9 cellular contexts compared by ENCODE assay signal in the genomic region with DNA sequence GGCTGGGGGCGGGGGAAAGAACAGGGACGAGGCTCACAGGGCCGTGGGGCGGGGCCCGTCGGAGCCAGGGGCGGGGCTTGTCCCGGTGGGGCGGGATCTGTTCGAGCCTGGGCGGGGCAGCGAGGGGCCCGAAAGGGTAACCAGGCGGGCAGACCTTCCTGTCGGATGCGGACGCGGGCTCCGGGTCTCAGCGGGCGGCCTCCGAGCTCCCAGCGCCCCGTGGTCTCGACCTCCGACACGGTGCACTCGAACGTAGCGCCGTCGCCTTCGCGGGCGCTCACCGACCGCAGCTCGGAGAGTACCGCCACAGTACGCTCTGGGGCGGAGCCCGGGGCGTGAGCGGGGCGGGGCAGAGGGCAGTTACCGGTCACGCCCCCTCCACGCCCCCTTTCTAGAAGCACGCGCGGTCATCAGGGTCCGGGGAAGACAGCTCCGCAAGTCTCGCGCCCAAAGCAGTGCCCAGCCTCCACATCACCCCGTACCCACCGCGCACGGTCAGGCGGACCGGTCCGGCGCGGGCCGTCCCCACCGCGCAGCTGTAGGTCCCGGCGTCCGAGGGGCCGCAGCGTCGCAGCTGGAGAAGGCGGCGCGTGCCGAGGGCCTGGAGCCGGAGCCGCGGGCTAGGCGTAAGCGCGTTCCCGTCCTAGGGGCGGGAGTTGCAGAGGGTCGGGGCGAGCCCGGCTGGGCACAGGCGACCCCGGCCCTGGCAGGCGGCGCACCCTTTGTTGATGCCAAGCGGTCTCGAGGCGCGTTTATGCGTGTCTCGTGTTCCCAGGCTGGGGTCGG. TPM values are rescaled to one million over a fixed set of nuclear protein-coding genes. Genes with fewer than 3 reads are reported as not detected.
DNase-seq lines count a peak whose midpoint lies in the region; ATAC-seq and TF ChIP-seq lines count a peak whose summit lies in the region.
"Had no signal": no experiment of that assay in that cellular context is flagged by ENCODE, and none has a peak within 500 bp of the region (broad histone marks: within the 10 kb centered on the region; RNA-seq: fewer than 3 reads in every experiment).

No MANE protein-coding gene starts in this region.

- H3K27ac Mint-ChIP-seq in activated naive CD4-positive, alpha-beta T cell treated with anti-CD3 and anti-CD28 coated beads, Interleukin-2, amount 50 U/mL, for 24 hours: no peak overlapping the region
- no peak overlapping the region for H3K27ac Mint-ChIP-seq in osteocyte (ENCODE audit: unreplicated experiment)

- peak overlapping the region; percentile 76 for H3K4me3 Mint-ChIP-seq in activated naive CD4-positive, alpha-beta T cell treated with anti-CD3 and anti-CD28 coated beads, Interleukin-2, amount 50 U/mL, for 24 hours
- peak overlapping the region; percentile 76 for H3K4me3 Mint-ChIP-seq in osteocyte (ENCODE audit: unreplicated experiment)

- TF ChIP-seq CTCF in osteocyte (IDR thresholded peaks at IDR 0.05) (no peak), suprapubic skin (IDR thresholded peaks at IDR 0.05) (no peak)

- H3K4me1 ChIP-seq in suprapubic skin: peaks cover 22% of the 10 kb centered on the region

- WGBS in suprapubic skin: 4% methylated on average over 25 of the region's 99 CpGs

- H3K4me1 Mint-ChIP-seq in activated naive CD4-positive, alpha-beta T cell treated with anti-CD3 and anti-CD28 coated beads, Interleukin-2, amount 50 U/mL, for 24 hours: no peaks in the 10 kb centered on the region
- H3K4me1 Mint-ChIP-seq in osteocyte (ENCODE audit: unreplicated experiment): peaks cover 15% of the 10 kb centered on the region

- peaks cover 24% of the 10 kb centered on the region for H3K27me3 Mint-ChIP-seq in activated naive CD4-positive, alpha-beta T cell treated with anti-CD3 and anti-CD28 coated beads, Interleukin-2, amount 50 U/mL, for 24 hours
- no peaks in the 10 kb centered on the region for H3K27me3 Mint-ChIP-seq in osteocyte (ENCODE audit: unreplicated experiment)

- TF ChIP-seq EP300 in suprapubic skin (IDR thresholded peaks at IDR 0.05): no peak

- H3K9me3 Mint-ChIP-seq in activated naive CD4-positive, alpha-beta T cell treated with anti-CD3 and anti-CD28 coated beads, Interleukin-2, amount 50 U/mL, for 24 hours: no peaks in the 10 kb centered on the region
- H3K9me3 Mint-ChIP-seq in osteocyte (ENCODE audit: unreplicated experiment): no peaks in the 10 kb centered on the region

- peak; percentile 90 for ATAC-seq in GM21576 (IDR thresholded peaks at IDR 0.05; ENCODE audit: unreplicated experiment)

- peaks cover 25% of the 10 kb centered on the region for H3K27me3 ChIP-seq in suprapubic skin

- in situ Hi-C loops in SK-MEL-5 (cut with HindIII; ENCODE audit: low pct_unique_long_range_greater_than_20kb, low sequenced_read_pairs): no loop called here

- intact Hi-C loops in head of caudate nucleus (cut with DNase I): no loop called here

- no peaks in the 10 kb centered on the region for H3K36me3 Mint-ChIP-seq in activated naive CD4-positive, alpha-beta T cell treated with anti-CD3 and anti-CD28 coated beads, Interleukin-2, amount 50 U/mL, for 24 hours
- peaks cover 4% of the 10 kb centered on the region for H3K36me3 Mint-ChIP-seq in osteocyte (ENCODE audit: unreplicated experiment)

- no peaks in the 10 kb centered on the region for H3K9me3 ChIP-seq in suprapubic skin

- no peak overlapping the region for H3K27ac ChIP-seq in suprapubic skin
- H3K27ac ChIP-seq: epithelial cell of prostate had no signal

- DNase-seq in DMS114 treated with DMSO at 0.1 percent for 48 hours (lab: John Stamatoyannopoulos, UW; ENCODE audit: unreplicated experiment) (peak; percentile 57), HuH-7.5 (ENCODE audit: low spot score) (peak; percentile 92), SK-MEL-5 (ENCODE audit: low read depth, low spot score) (peak; percentile 80), head of caudate nucleus (peak; percentile 60 to 95 (median 88)), osteocyte (ENCODE audit: extremely low spot score, unreplicated experiment) (peak; percentile 95), suprapubic skin (ENCODE audit: low spot score in 2 of 2) (peak; percentile 90 to 91)

- peak overlapping the region; percentile 70 for H3K4me3 ChIP-seq in suprapubic skin

- H3K36me3 ChIP-seq in suprapubic skin: peaks cover 9% of the 10 kb centered on the region

- TF ChIP-seq POLR2A in suprapubic skin (IDR thresholded peaks at IDR 0.05): no peak

RNA-seq across cellular contexts. Expression of gene TMEM198, which starts 8.7 kb away (rescaled TPM):
- 2.1 TPM in 2 replicates for total RNA-seq in SK-MEL-5 (2014; rRNA removed; shearing (Covaris generic))
- polyA plus RNA-seq in SK-MEL-5 (2015; cell fraction: cytosol; rRNA removed): 3.1 and 4.7 TPM in 2 replicates
- polyA plus RNA-seq in SK-MEL-5 (2015; cell fraction: nucleus; rRNA removed): 9.8 and 10.0 TPM in 2 replicates
- total RNA-seq in osteocyte (5.3 and 6.7 TPM in 2 replicates), suprapubic skin (1 to 10 TPM in 3 of 4 donors, under 1 TPM in 1; 0.56 to 1.9 (median 1.4) TPM)

RNA-seq across cellular contexts. Expression of gene CHPF, which starts 9.0 kb away (rescaled TPM):
- total RNA-seq in SK-MEL-5 (2014; rRNA removed; shearing (Covaris generic)): 93.9 and 111 TPM in 2 replicates
- polyA plus RNA-seq in SK-MEL-5 (2015; cell fraction: cytosol; rRNA removed): 319 and 330 TPM in 2 replicates
- polyA plus RNA-seq in SK-MEL-5 (2015; cell fraction: nucleus; rRNA removed): 28.6 and 45.7 TPM in 2 replicates
- total RNA-seq in osteocyte (144 and 151 TPM in 2 replicates), suprapubic skin (10 to 100 TPM; 28.8 to 62.1 (median 49.3) TPM)

RNA-seq across cellular contexts. Expression of gene OBSL1, which starts 18.8 kb away (rescaled TPM):
- total RNA-seq in SK-MEL-5 (2014; rRNA removed; shearing (Covaris generic)): 30.7 and 34.7 TPM in 2 replicates
- 39.8 and 46.7 TPM in 2 replicates for polyA plus RNA-seq in SK-MEL-5 (2015; cell fraction: cytosol; rRNA removed)
- 142 and 151 TPM in 2 replicates for polyA plus RNA-seq in SK-MEL-5 (2015; cell fraction: nucleus; rRNA removed)
- total RNA-seq in osteocyte: 168 and 174 TPM in 2 replicates
- 10 to 100 TPM; 33.2 to 75.7 (median 43.7) TPM for total RNA-seq in suprapubic skin

RNA-seq across cellular contexts. Expression of gene INHA, which starts 19.5 kb away (rescaled TPM):
- total RNA-seq in SK-MEL-5 (2014; rRNA removed; shearing (Covaris generic)): 0.18 TPM in 1 of 2 replicates, not detected in the other
- polyA plus RNA-seq in SK-MEL-5 (2015; cell fraction: cytosol; rRNA removed): 0.41 TPM in 1 of 2 replicates, not detected in the other
- polyA plus RNA-seq in SK-MEL-5 (2015; cell fraction: nucleus; rRNA removed): 1.5 and 4.8 TPM in 2 replicates
- total RNA-seq in osteocyte (1.2 and 1.4 TPM in 2 replicates), suprapubic skin (1 to 10 TPM in 2 of 4 donors, under 1 TPM in 1, not detected in 1; 0.34 to 3.5 (median 1.5) TPM)

RNA-seq across cellular contexts. Expression of gene ASIC4, which starts 38.3 kb away (rescaled TPM):
- not detected in 2 replicates for total RNA-seq in SK-MEL-5 (2014; rRNA removed; shearing (Covaris generic))
- not detected in 2 replicates for polyA plus RNA-seq in SK-MEL-5 (2015; cell fraction: cytosol; rRNA removed)
- 0.95 and 6.4 TPM in 2 replicates for polyA plus RNA-seq in SK-MEL-5 (2015; cell fraction: nucleus; rRNA removed)
- total RNA-seq in osteocyte: 0.11 and 0.13 TPM in 2 replicates
- total RNA-seq in suprapubic skin: not detected
